Comparison of ENCODE assay signal across 16 cellular contexts in genomic region chr2:230600285-230600684, GRCh38.
DNase-seq lines count a peak whose midpoint lies in the region; ATAC-seq, FAIRE-seq and TF ChIP-seq lines count a peak whose summit lies in the region.
"Had no signal": no experiment of that assay in that cellular context is flagged by ENCODE, and none has a peak within 500 bp of the region (broad histone marks: within the 10 kb centered on the region; RNA-seq: fewer than 3 reads in every experiment).

No MANE protein-coding gene starts in this region.

- H3K27ac ChIP-seq in CD8-positive, alpha-beta memory T cell (ENCODE audit: low read depth, low read length) = no peak overlapping the region
- H3K27ac ChIP-seq in Peyer's patch = peak overlapping the region in 2 of 4 donors; percentile 50 to 84
- H3K27ac ChIP-seq: neutrophil, tibial nerve, WERI-Rb-1 had no signal

- no peaks in the 10 kb centered on the region for H3K36me3 ChIP-seq in CD8-positive, alpha-beta memory T cell (ENCODE audit: insufficient read depth, low read length)
- H3K36me3 ChIP-seq in Peyer's patch = no peaks in the 10 kb centered on the region
- H3K36me3 ChIP-seq: neutrophil, tibial nerve, WERI-Rb-1 had no signal

- POLR2A ChIA-PET in CD8-positive, alpha-beta memory T cell (lab: Charles Lee) = no interaction called here

- TF ChIP-seq POLR2A in GM12892 (IDR thresholded peaks at IDR 0.05; ENCODE audit: low read depth, low read length) = no peak
- TF ChIP-seq POLR2A in Peyer's patch (IDR thresholded peaks at IDR 0.05) = no peak

- H3K36me3 Mint-ChIP-seq in CD8-positive, alpha-beta memory T cell = peaks cover 3 to 22% (median 5%) of the 10 kb centered on the region in 3 donors
- H3K36me3 Mint-ChIP-seq in T-helper 2 cell treated with Interferon-gamma antibody and Interleukin-4, amounts not matched to agents 5 μg/mL and 100 μg/mL, for 36 hours (ENCODE audit: low read depth) = peaks cover 41% of the 10 kb centered on the region
- H3K36me3 Mint-ChIP-seq in memory B cell = peaks cover 17% of the 10 kb centered on the region

- DNase-seq in CD8-positive, alpha-beta memory T cell = peak in 1 of 5 donors; percentile 13
- DNase-seq in GM12892 (ENCODE audit: insufficient read length) = no peak
- no peak for DNase-seq in T-helper 2 cell treated with Interferon-gamma antibody and Interleukin-4, amounts not matched to agents 5 μg/mL and 100 μg/mL, for 36 hours (ENCODE audit: low spot score)
- DNase-seq in memory B cell (ENCODE audit: low spot score in 2 of 2) = no peak
- no peak for DNase-seq in NCI-H2107 treated with DMSO at 0.1 percent for 48 hours (lab: John Stamatoyannopoulos, UW; ENCODE audit: unreplicated experiment)
- no peak for DNase-seq in Peyer's patch
- DNase-seq: DMS 273 treated with DMSO at 0.1 percent for 48 hours, NCI-H1930, Right ventricle myocardium superior, WERI-Rb-1 had no signal

- peaks cover 44% of the 10 kb centered on the region for H3K4me1 ChIP-seq in CD8-positive, alpha-beta memory T cell (ENCODE audit: insufficient read depth, low read length)
- peaks cover 0 to 15% (median 10%) of the 10 kb centered on the region in 4 donors for H3K4me1 ChIP-seq in Peyer's patch
- H3K4me1 ChIP-seq: tibial nerve had no signal

- H3K27ac Mint-ChIP-seq in CD8-positive, alpha-beta memory T cell = peak overlapping the region in 7 of 8 donors; percentile 63 to 88 (median 76)
- H3K27ac Mint-ChIP-seq in T-helper 2 cell treated with Interferon-gamma antibody and Interleukin-4, amounts not matched to agents 5 μg/mL and 100 μg/mL, for 36 hours = no peak overlapping the region
- H3K27ac Mint-ChIP-seq in memory B cell = peak overlapping the region; percentile 97
- H3K27ac Mint-ChIP-seq: dendritic cell treated with granulocyte-macrophage colony-stimulating factor and Interleukin-4, amounts not matched to agents 40 ng/mL and 50 ng/mL, for 4 days had no signal

- H3K9me3 Mint-ChIP-seq in CD8-positive, alpha-beta memory T cell = peaks cover 0 to 13% (median 8%) of the 10 kb centered on the region in 5 donors
- H3K9me3 Mint-ChIP-seq in T-helper 2 cell treated with Interferon-gamma antibody and Interleukin-4, amounts not matched to agents 5 μg/mL and 100 μg/mL, for 36 hours = peaks cover 33% of the 10 kb centered on the region
- peaks cover 5% of the 10 kb centered on the region for H3K9me3 Mint-ChIP-seq in memory B cell
- H3K9me3 Mint-ChIP-seq: dendritic cell treated with granulocyte-macrophage colony-stimulating factor and Interleukin-4, amounts not matched to agents 40 ng/mL and 50 ng/mL, for 4 days had no signal

- H3K4me3 ChIP-seq in CD8-positive, alpha-beta memory T cell (ENCODE audit: low read length) = no peak overlapping the region
- no peak overlapping the region for H3K4me3 ChIP-seq in Peyer's patch
- H3K4me3 ChIP-seq: tibial nerve had no signal

- CTCF ChIA-PET in CD8-positive, alpha-beta memory T cell (lab: Charles Lee) = no interaction called here

- H3K4me1 Mint-ChIP-seq in CD8-positive, alpha-beta memory T cell = peaks cover 62 to 80% (median 79%) of the 10 kb centered on the region in 3 donors
- peaks cover 53% of the 10 kb centered on the region for H3K4me1 Mint-ChIP-seq in T-helper 2 cell treated with Interferon-gamma antibody and Interleukin-4, amounts not matched to agents 5 μg/mL and 100 μg/mL, for 36 hours (ENCODE audit: low read depth)
- peaks cover 66% of the 10 kb centered on the region for H3K4me1 Mint-ChIP-seq in memory B cell

- TF ChIP-seq CTCF in Peyer's patch (IDR thresholded peaks at IDR 0.05) = no peak

- H3K4me3 Mint-ChIP-seq in CD8-positive, alpha-beta memory T cell = peak overlapping the region; percentile 59 to 77 (median 64)
- H3K4me3 Mint-ChIP-seq in T-helper 2 cell treated with Interferon-gamma antibody and Interleukin-4, amounts not matched to agents 5 μg/mL and 100 μg/mL, for 36 hours = peak overlapping the region; percentile 63
- H3K4me3 Mint-ChIP-seq in memory B cell = peak overlapping the region; percentile 79
- H3K4me3 Mint-ChIP-seq: dendritic cell treated with granulocyte-macrophage colony-stimulating factor and Interleukin-4, amounts not matched to agents 40 ng/mL and 50 ng/mL, for 4 days had no signal

- H3K9me3 ChIP-seq in CD8-positive, alpha-beta memory T cell (ENCODE audit: low read length) = no peaks in the 10 kb centered on the region
- no peaks in the 10 kb centered on the region for H3K9me3 ChIP-seq in Peyer's patch
- H3K9me3 ChIP-seq: neutrophil had no signal

- FAIRE-seq in GM12892 (lab: Jason Lieb, UNC) = peak; percentile 90
- FAIRE-seq: H1 had no signal

- no peaks in the 10 kb centered on the region for H3K27me3 ChIP-seq in CD8-positive, alpha-beta memory T cell (ENCODE audit: insufficient read depth, low read length, poor library complexity, severe bottlenecking)
- no peaks in the 10 kb centered on the region for H3K27me3 ChIP-seq in Peyer's patch
- H3K27me3 ChIP-seq: neutrophil, tibial nerve had no signal

- peaks cover 0 to 2% of the 10 kb centered on the region in 2 donors for H3K27me3 Mint-ChIP-seq in CD8-positive, alpha-beta memory T cell
- no peaks in the 10 kb centered on the region for H3K27me3 Mint-ChIP-seq in T-helper 2 cell treated with Interferon-gamma antibody and Interleukin-4, amounts not matched to agents 5 μg/mL and 100 μg/mL, for 36 hours (ENCODE audit: low read depth)
- H3K27me3 Mint-ChIP-seq in memory B cell = no peaks in the 10 kb centered on the region

- ATAC-seq in memory B cell (ENCODE audit: low read depth) (no peak), GM18870 (IDR thresholded peaks at IDR 0.05; ENCODE audit: unreplicated experiment) (no peak), GM21723 (IDR thresholded peaks at IDR 0.05; ENCODE audit: unreplicated experiment) (no peak)
